Comparison of ENCODE assay signal across 12 cellular contexts in the genomic region with DNA sequence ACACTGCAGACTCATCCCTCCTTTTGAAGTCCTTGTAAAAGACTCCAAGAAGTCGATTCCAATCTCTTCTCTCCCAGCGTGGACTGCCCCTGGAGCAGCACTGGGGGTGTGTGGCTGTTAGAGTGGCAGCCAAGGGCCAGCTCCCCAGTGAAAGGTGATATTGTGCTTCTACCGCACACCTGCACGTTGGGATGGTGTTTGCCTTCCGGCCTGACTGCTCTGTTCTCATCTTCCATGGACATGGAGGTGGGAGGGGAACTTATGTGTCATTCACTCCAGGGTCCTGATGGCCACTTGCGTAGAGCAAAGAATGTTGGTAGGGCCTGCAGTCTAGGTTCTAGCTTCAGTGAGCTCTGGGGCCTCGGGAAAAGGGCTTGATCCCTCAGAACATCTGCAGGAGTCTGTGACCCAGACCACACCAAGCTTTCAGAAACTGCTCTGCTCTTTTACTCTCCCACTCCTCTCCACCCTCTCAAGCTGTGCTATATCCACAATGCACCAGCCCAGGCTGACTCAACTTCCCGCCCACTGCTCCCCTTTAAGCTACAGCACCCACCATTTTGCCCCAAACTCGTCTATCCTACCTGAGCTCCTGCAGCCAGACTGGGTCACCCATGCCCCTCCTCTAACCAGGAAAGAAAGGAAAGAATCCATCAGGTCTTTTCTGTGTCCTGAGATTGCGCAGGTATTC. TPM values are rescaled to one million over a fixed set of nuclear protein-coding genes. Genes with fewer than 3 reads are reported as not detected.
DNase-seq lines count a peak whose midpoint lies in the region; ATAC-seq, FAIRE-seq and TF ChIP-seq lines count a peak whose summit lies in the region.
"Had no signal": no experiment of that assay in that cellular context is flagged by ENCODE, and none has a peak within 500 bp of the region (broad histone marks: within the 10 kb centered on the region; RNA-seq: fewer than 3 reads in every experiment).

No MANE protein-coding gene starts in this region.

- TF ChIP-seq CTCF in A549 (IDR thresholded peaks at IDR 0.05) (no peak), H1 (IDR thresholded peaks at IDR 0.05; ENCODE audit: control extremely low read depth in 1 of 3, insufficient read depth in 1 of 3, low read depth in 1 of 3, low read length in 3 of 3) (no peak)
- TF ChIP-seq CTCF in CD8-positive, alpha-beta T cell (IDR thresholded peaks at IDR 0.05): no peak

- H3K4me2 ChIP-seq in A549: no peak overlapping the region
- H3K4me2 ChIP-seq in H1 (ENCODE audit: insufficient read depth in 1 of 2, low read depth in 2 of 2, low read length in 2 of 2): no peak overlapping the region

- TF ChIP-seq RAD21 in A549 (conservative IDR thresholded peaks at IDR 0.05 in 1 of 2, IDR thresholded peaks at IDR 0.05 in 1 of 2): no peak
- TF ChIP-seq RAD21 in H1 (IDR thresholded peaks at IDR 0.05 in 1 of 2, conservative IDR thresholded peaks at IDR 0.05 in 1 of 2; ENCODE audit: low read depth in 2 of 2, low read length in 2 of 2): no peak

- H3K79me1 ChIP-seq in H1 (ENCODE audit: low read depth, low read length): no peaks in the 10 kb centered on the region

- H3K27ac ChIP-seq in A549 (peak overlapping the region; percentile 36 to 70; a peak in 4 of 6 replicates), H1 (ENCODE audit: low read depth, low read length) (no peak overlapping the region)
- H3K27ac ChIP-seq in CD4-positive, CD25-positive, alpha-beta regulatory T cell (ENCODE audit: insufficient read depth, low read length, poor library complexity, severe bottlenecking): no peak overlapping the region
- no peak overlapping the region for H3K27ac ChIP-seq in CD8-positive, alpha-beta T cell (ENCODE audit: low read depth, low read length)

- no peak overlapping the region for H3K56ac ChIP-seq in H1 (replicated peaks; ENCODE audit: insufficient read length, low read depth, low read length)

- no peaks in the 10 kb centered on the region for H3K36me3 ChIP-seq in CD4-positive, CD25-positive, alpha-beta regulatory T cell (ENCODE audit: control insufficient read depth, insufficient read depth, low read length)
- no peaks in the 10 kb centered on the region for H3K36me3 ChIP-seq in H1 (ENCODE audit: control insufficient read depth in 2 of 4, insufficient read depth in 4 of 4, low read length in 3 of 4)
- no peaks in the 10 kb centered on the region for H3K36me3 ChIP-seq in CD8-positive, alpha-beta T cell (ENCODE audit: insufficient read depth, low read length)

- H3K4me1 Mint-ChIP-seq in CD4-positive, CD25-positive, alpha-beta regulatory T cell: peaks cover 21 to 68% (median 36%) of the 10 kb centered on the region in 4 donors
- H3K4me1 Mint-ChIP-seq in CD8-positive, alpha-beta T cell (ENCODE audit: low read depth): peaks cover 50% of the 10 kb centered on the region
- H3K4me1 Mint-ChIP-seq in activated CD8-positive, alpha-beta memory T cell treated with anti-CD3 and anti-CD28 coated beads, Interleukin-2, amount 10 ng/mL, durations not matched to agents 7 days and 5 days: peaks cover 59% of the 10 kb centered on the region

- no peak overlapping the region for H3K4ac ChIP-seq in H1 (replicated peaks; ENCODE audit: insufficient read length, low read depth, low read length)

- no peak overlapping the region for H2BK20ac ChIP-seq in H1 (ENCODE audit: low read length)

- no peaks in the 10 kb centered on the region for H4K20me1 ChIP-seq in H1 (replicated peaks in 1 of 2; ENCODE audit: control insufficient read depth in 1 of 2, insufficient read depth in 2 of 2, low read length in 2 of 2)

- TF ChIP-seq POLR2A in A549 (IDR thresholded peaks at IDR 0.05; ENCODE audit: low read length): no peak
- TF ChIP-seq POLR2A in H1 (IDR thresholded peaks at IDR 0.05; ENCODE audit: control extremely low read depth in 1 of 2, low read depth in 2 of 2, low read length in 2 of 2): no peak

- H4K5ac ChIP-seq in H1 (ENCODE audit: insufficient read length, low read depth, low read length): no peak overlapping the region

- H3K4me3 ChIP-seq in A549 (no peak overlapping the region), H1 (ENCODE audit: extremely low read depth in 1 of 4, insufficient read depth in 2 of 4, low read depth in 3 of 4, low read length in 4 of 4) (no peak overlapping the region)
- no peak overlapping the region for H3K4me3 ChIP-seq in CD4-positive, CD25-positive, alpha-beta regulatory T cell (ENCODE audit: low read depth, low read length)
- no peak overlapping the region for H3K4me3 ChIP-seq in CD8-positive, alpha-beta T cell (ENCODE audit: low read depth, low read length)

- peaks cover 43% of the 10 kb centered on the region for H3K4me1 ChIP-seq in A549
- peaks cover 14% of the 10 kb centered on the region for H3K4me1 ChIP-seq in CD4-positive, CD25-positive, alpha-beta regulatory T cell (ENCODE audit: control insufficient read depth, insufficient read depth, low read length, poor library complexity, severe bottlenecking)
- H3K4me1 ChIP-seq in H1 (replicated peaks in 1 of 4; ENCODE audit: control insufficient read depth in 3 of 4, insufficient read depth in 4 of 4, low read length in 3 of 4): no peaks in the 10 kb centered on the region
- peaks cover 42% of the 10 kb centered on the region for H3K4me1 ChIP-seq in CD8-positive, alpha-beta T cell (ENCODE audit: insufficient read depth, low read length)

- no peak for TF ChIP-seq EP300 in A549 (IDR thresholded peaks at IDR 0.05)
- TF ChIP-seq EP300 in H1 (IDR thresholded peaks at IDR 0.05; ENCODE audit: borderline replicate concordance in 1 of 2, low read depth in 2 of 2, low read length in 2 of 2): no peak

- 0 out of 2 replicates have a peak overlapping the region, but pooled peaks have one; percentile 11 for H2AFZ ChIP-seq in H1 (ENCODE audit: low read length)

- no peaks in the 10 kb centered on the region for H3K27me3 ChIP-seq in CD4-positive, CD25-positive, alpha-beta regulatory T cell (ENCODE audit: control insufficient read depth, insufficient read depth, low read length)
- no peaks in the 10 kb centered on the region for H3K27me3 ChIP-seq in H1 (replicated peaks in 1 of 4; ENCODE audit: control insufficient read depth in 3 of 4, extremely low read depth in 1 of 4, insufficient read depth in 3 of 4, low read length in 3 of 4)
- H3K27me3 ChIP-seq in CD8-positive, alpha-beta T cell (ENCODE audit: insufficient read depth, low read length): no peaks in the 10 kb centered on the region

- no peak overlapping the region for H2BK15ac ChIP-seq in H1 (ENCODE audit: low read length)

- H3K14ac ChIP-seq in H1 (ENCODE audit: insufficient read length): no peak overlapping the region

- POLR2A ChIA-PET in A549 (lab: Yijun Ruan, JAX) (interaction anchor here (0.6 kb wide), 1 partner anchor 306 kb away, joined by 6 read pairs; no protein-coding TSS in a partner anchor), H1 (lab: Charles Lee; ENCODE audit: partially characterized antibody) (no interaction called here)
- POLR2A ChIA-PET in CD8-positive, alpha-beta T cell (lab: Charles Lee): no interaction called here

- H3K27ac Mint-ChIP-seq in CD4-positive, CD25-positive, alpha-beta regulatory T cell: peak overlapping the region; percentile 30 to 70 (median 58)
- H3K27ac Mint-ChIP-seq in CD8-positive, alpha-beta T cell: no peak overlapping the region
- H3K27ac Mint-ChIP-seq in activated CD8-positive, alpha-beta memory T cell treated with anti-CD3 and anti-CD28 coated beads, Interleukin-2, amount 10 ng/mL, durations not matched to agents 7 days and 5 days: no peak overlapping the region

- no peak overlapping the region for H2AK5ac ChIP-seq in H1 (ENCODE audit: low read depth, low read length)

- no peak overlapping the region for H3K23ac ChIP-seq in H1 (ENCODE audit: insufficient read length)

- WGBS in A549 (ENCODE audit: missing lambda C conversion rate): 80% methylated on average over 10 of the region's 10 CpGs
- 92% methylated on average over 10 of the region's 10 CpGs; no CpG with 5 or more reads in 1 of the 2 experiments for WGBS in H1 (ENCODE audit: extremely low coverage in 1 of 2, insufficient coverage in 1 of 2, insufficient read length in 1 of 2, insufficient replicate concordance in 2 of 2, low coverage in 1 of 2, low lambda C conversion rate in 2 of 2, missing lambda C conversion rate in 1 of 2), 2 experiments

- FAIRE-seq in A549 (lab: Jason Lieb, UNC) (no peak), H1 (lab: Jason Lieb, UNC) (no peak)
- FAIRE-seq: frontal cortex had no signal

- H2BK120ac ChIP-seq in H1 (replicated peaks; ENCODE audit: low read depth, low read length): no peak overlapping the region

- no peaks in the 10 kb centered on the region for H3K36me3 Mint-ChIP-seq in CD4-positive, CD25-positive, alpha-beta regulatory T cell
- H3K36me3 Mint-ChIP-seq in CD8-positive, alpha-beta T cell: no peaks in the 10 kb centered on the region
- H3K36me3 Mint-ChIP-seq in activated CD8-positive, alpha-beta memory T cell treated with anti-CD3 and anti-CD28 coated beads, Interleukin-2, amount 10 ng/mL, durations not matched to agents 7 days and 5 days: peaks cover 8% of the 10 kb centered on the region
- H3K36me3 Mint-ChIP-seq: CD4-positive, alpha-beta memory T cell had no signal

- H2BK12ac ChIP-seq in H1 (ENCODE audit: low read depth, low read length): no peak overlapping the region

- H4K91ac ChIP-seq in H1 (replicated peaks; ENCODE audit: insufficient read length, low read length): no peak overlapping the region

- no peak overlapping the region for H2BK5ac ChIP-seq in H1 (ENCODE audit: low read depth, low read length)

- no peak overlapping the region for H3K18ac ChIP-seq in H1 (ENCODE audit: extremely low read depth, low read length)

- H3K23me2 ChIP-seq in H1 (ENCODE audit: low read depth, low read length): no peaks in the 10 kb centered on the region

- no peak; a peak in 2 of 6 replicates for ATAC-seq in A549
- ATAC-seq in CD4-positive, CD25-positive, alpha-beta regulatory T cell (ENCODE audit: low read depth in 2 of 2): no peak
- ATAC-seq in CD8-positive, alpha-beta T cell: no peak
- no peak for ATAC-seq in activated CD8-positive, alpha-beta memory T cell treated with anti-CD3 and anti-CD28 coated beads, Interleukin-2, amount 10 ng/mL, durations not matched to agents 7 days and 5 days

- peaks cover 11% of the 10 kb centered on the region; the same call in 2 of the 3 replicates for H3K9me3 ChIP-seq in A549
- H3K9me3 ChIP-seq in CD4-positive, CD25-positive, alpha-beta regulatory T cell (ENCODE audit: control insufficient read depth in 2 of 2, low read length in 2 of 2): no peaks in the 10 kb centered on the region
- no peaks in the 10 kb centered on the region; a peak in 1 of 4 replicates for H3K9me3 ChIP-seq in H1 (ENCODE audit: insufficient read depth in 2 of 2, low read depth in 1 of 2, low read length in 1 of 2)
- H3K9me3 ChIP-seq in CD8-positive, alpha-beta T cell (ENCODE audit: low read length): no peaks in the 10 kb centered on the region

- no peak overlapping the region for H4K8ac ChIP-seq in H1 (ENCODE audit: extremely low read depth, insufficient read depth, low read length)

- DNase-seq in A549 (ENCODE audit: low read depth in 1 of 2, low spot score in 1 of 2): no peak
- no peak for DNase-seq in CD4-positive, CD25-positive, alpha-beta regulatory T cell
- DNase-seq in NCI-H526 (lab: John Stamatoyannopoulos, UW): peak; percentile 11 to 44
- no peak for DNase-seq in H1 (ENCODE audit: low read depth in 1 of 2, low spot score in 2 of 2)
- no peak for DNase-seq in islet precursor cell
- no peak for DNase-seq in CD8-positive, alpha-beta T cell
- no peak for DNase-seq in hippocampal formation (lab: John Stamatoyannopoulos, UW)
- no peak for DNase-seq in activated CD8-positive, alpha-beta memory T cell treated with anti-CD3 and anti-CD28 coated beads, Interleukin-2, amount 10 ng/mL, durations not matched to agents 7 days and 5 days
- DNase-seq: CD4-positive, alpha-beta memory T cell; effector CD8-positive, alpha-beta T cell had no signal

- no peaks in the 10 kb centered on the region for H3K79me2 ChIP-seq in H1 (ENCODE audit: control insufficient read depth in 1 of 2, insufficient read depth in 2 of 2, low read length in 2 of 2)

- intact Hi-C loops in CD8-positive, alpha-beta T cell (cut with DNase I, micrococcal nuclease): no loop called here

- CTCF ChIA-PET in A549 (lab: Yijun Ruan, JAX): interaction anchor here (0.5 to 1.2 kb wide), 4 partner anchors 16 to 389 kb away, joined by 3 read pairs; no protein-coding TSS in a partner anchor
- CTCF ChIA-PET in H1 (lab: Charles Lee; ENCODE audit: partially characterized antibody): interaction anchor here (1.0 kb wide), 1 partner anchor 13 kb away, joined by 3 read pairs; no protein-coding TSS in a partner anchor
- CTCF ChIA-PET in CD8-positive, alpha-beta T cell (lab: Charles Lee): interaction anchor here (1.1 kb wide), 1 partner anchor 37 kb away, joined by 3 read pairs; no protein-coding TSS in a partner anchor
- CTCF ChIA-PET in activated CD8-positive, alpha-beta memory T cell treated with anti-CD3 and anti-CD28 coated beads, Interleukin-2, amount 10 ng/mL, durations not matched to agents 7 days and 5 days (lab: Charles Lee): interaction anchor here (1.2 kb wide), 1 partner anchor 11 kb away, joined by 6 read pairs; no protein-coding TSS in a partner anchor

- H3K27me3 Mint-ChIP-seq in CD4-positive, CD25-positive, alpha-beta regulatory T cell: no peaks in the 10 kb centered on the region
- no peaks in the 10 kb centered on the region for H3K27me3 Mint-ChIP-seq in CD8-positive, alpha-beta T cell (ENCODE audit: low read depth)
- no peaks in the 10 kb centered on the region for H3K27me3 Mint-ChIP-seq in activated CD8-positive, alpha-beta memory T cell treated with anti-CD3 and anti-CD28 coated beads, Interleukin-2, amount 10 ng/mL, durations not matched to agents 7 days and 5 days

- peak overlapping the region in 1 of 4 donors; percentile 19 for H3K4me3 Mint-ChIP-seq in CD4-positive, CD25-positive, alpha-beta regulatory T cell
- H3K4me3 Mint-ChIP-seq in CD8-positive, alpha-beta T cell: no peak overlapping the region
- H3K4me3 Mint-ChIP-seq in activated CD8-positive, alpha-beta memory T cell treated with anti-CD3 and anti-CD28 coated beads, Interleukin-2, amount 10 ng/mL, durations not matched to agents 7 days and 5 days: no peak overlapping the region

- H3K9me3 Mint-ChIP-seq in CD4-positive, CD25-positive, alpha-beta regulatory T cell: no peaks in the 10 kb centered on the region
- no peaks in the 10 kb centered on the region for H3K9me3 Mint-ChIP-seq in CD8-positive, alpha-beta T cell
- H3K9me3 Mint-ChIP-seq in activated CD8-positive, alpha-beta memory T cell treated with anti-CD3 and anti-CD28 coated beads, Interleukin-2, amount 10 ng/mL, durations not matched to agents 7 days and 5 days (ENCODE audit: low read depth): no peaks in the 10 kb centered on the region
- H3K9me3 Mint-ChIP-seq: CD4-positive, alpha-beta memory T cell had no signal

- no peak overlapping the region for H3K9ac ChIP-seq in H1 (replicated peaks in 1 of 4; ENCODE audit: extremely low read depth in 1 of 4, low read depth in 3 of 4, low read length in 3 of 4)

RNA-seq across cellular contexts. Expression of gene LIPC, which starts 31.3 kb away (rescaled TPM):
- 0.08 and 0.13 TPM in 2 replicates for polyA plus RNA-seq in A549 (2011; rRNA removed)
- polyA plus RNA-seq in A549 (2012; cell fraction: cytosol; rRNA removed): 0.07 and 0.13 TPM in 2 replicates
- 0.19 and 0.22 TPM in 2 replicates for polyA plus RNA-seq in A549 (2012; cell fraction: nucleus; rRNA removed)
- 0.30 to 0.34 TPM (median 0.32 TPM) in 3 replicates for polyA plus RNA-seq in A549 (2017; fragmentation: RNase III; extraction: RNeasy Plus Mini Kit Qiagen cat#74134 plus additional on column Dnase treatment)
- polyA minus RNA-seq in A549 (2011; rRNA and poly(A)+ RNA removed): 0.58 TPM in 1 of 2 replicates, not detected in the other
- total RNA-seq in CD4-positive, CD25-positive, alpha-beta regulatory T cell: 0.99 TPM
- polyA plus RNA-seq in CD4-positive, CD25-positive, alpha-beta regulatory T cell: 1 to 10 TPM in 3 of 4 donors, under 1 TPM in 1; 0.54 to 1.7 (median 1.6) TPM
- not detected in 2 replicates for total RNA-seq in H1 (2021; fragmentation: NEBNext Ultra II Directional; extraction: Animal tissue kit (Norgen Biotek cat#: 25700))
- not detected in 2 replicates for polyA plus RNA-seq in H1 (2011; rRNA removed)
- polyA plus RNA-seq in H1 (2011; cell fraction: cytosol; rRNA removed): not detected
- polyA plus RNA-seq in H1 (2011; cell fraction: nucleus; rRNA removed): not detected
- polyA plus RNA-seq in H1 (2012, experiment 1 of 2): not detected in 4 replicates
- polyA plus RNA-seq in H1 (2012, experiment 2 of 2): not detected
- not detected for polyA plus RNA-seq in H1 (2013, experiment 1 of 2)
- polyA plus RNA-seq in H1 (2013, experiment 2 of 2): not detected
- not detected in 2 replicates for polyA minus RNA-seq in H1 (2011; rRNA and poly(A)+ RNA removed)
- not detected for polyA minus RNA-seq in H1 (2011; cell fraction: cytosol; rRNA and poly(A)+ RNA removed)
- polyA minus RNA-seq in H1 (2011; cell fraction: nucleus; rRNA and poly(A)+ RNA removed): not detected
- 1 to 10 TPM in 1 of 2 experiments, under 1 TPM in 1; 0.86 to 1.5 TPM for total RNA-seq in CD8-positive, alpha-beta T cell
- total RNA-seq in activated CD8-positive, alpha-beta memory T cell treated with anti-CD3 and anti-CD28 coated beads, Interleukin-2, amount 10 ng/mL, durations not matched to agents 7 days and 5 days: 1 to 10 TPM; 5.3 to 9.0 TPM
- total RNA-seq: frontal cortex had no signal
- polyA plus RNA-seq: keratinocyte had no signal

Comparison
In these comparisons a context has a peak if more than half of its experiments do, and no peak if none do; other contexts are left out.
1. DNase-seq: peak in NCI-H526 (2 of 2); none in A549 (0 of 2), CD4-positive, CD25-positive, alpha-beta regulatory T cell (0 of 3), H1 (0 of 2), islet precursor cell (single experiment), CD8-positive, alpha-beta T cell (0 of 7), hippocampal formation (0 of 2) and activated CD8-positive, alpha-beta memory T cell treated with anti-CD3 and anti-CD28 coated beads, Interleukin-2, amount 10 ng/mL, durations not matched to agents 7 days and 5 days (single experiment).
2. H3K27ac ChIP-seq: peak in A549 (2 of 2); none in CD4-positive, CD25-positive, alpha-beta regulatory T cell (single experiment), H1 (single experiment) and CD8-positive, alpha-beta T cell (single experiment).
3. H3K27ac Mint-ChIP-seq: peak in CD4-positive, CD25-positive, alpha-beta regulatory T cell (3 of 3); none in CD8-positive, alpha-beta T cell (single experiment) and activated CD8-positive, alpha-beta memory T cell treated with anti-CD3 and anti-CD28 coated beads, Interleukin-2, amount 10 ng/mL, durations not matched to agents 7 days and 5 days (single experiment).